8 cellular contexts compared by ENCODE assay signal in the genomic region with DNA sequence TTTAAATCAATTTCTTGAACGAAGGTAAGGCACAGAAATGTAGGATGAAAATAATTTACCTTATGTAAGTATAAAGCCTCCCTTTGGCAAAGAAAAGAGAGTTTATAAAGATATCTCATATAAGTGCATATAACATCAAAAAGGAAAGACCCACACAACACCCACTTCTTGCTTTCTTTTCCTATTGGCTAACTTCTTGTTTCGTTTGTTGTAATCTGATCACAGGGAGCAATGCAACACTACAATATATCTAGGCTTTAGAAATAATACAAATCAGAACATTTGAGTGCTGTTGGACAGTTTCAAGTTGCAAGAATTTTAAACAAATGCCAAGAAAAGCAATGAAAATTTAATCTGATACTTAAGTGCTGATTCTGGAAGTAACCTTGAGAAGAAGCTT. TPM values are rescaled to one million over a fixed set of nuclear protein-coding genes. Genes with fewer than 3 reads are reported as not detected.
DNase-seq lines count a peak whose midpoint lies in the region; ATAC-seq and TF ChIP-seq lines count a peak whose summit lies in the region.

No MANE protein-coding gene starts in this region.

- H3K4me1 Mint-ChIP-seq in GM23338: peaks cover 41% of the 10 kb centered on the region

- H3K36me3 ChIP-seq in GM23338 (ENCODE audit: insufficient read depth) (no peaks in the 10 kb centered on the region), SU-DHL-6 (ENCODE audit: low read length) (no peaks in the 10 kb centered on the region)

- no peak for DNase-seq in AG04450 (ENCODE audit: low read depth, low spot score)
- peak; percentile 51 for DNase-seq in GM23338 (ENCODE audit: low spot score)
- peak in 1 of 2 donors; percentile 71 for DNase-seq in foreskin keratinocyte
- no peak for DNase-seq in stimulated activated naive CD4-positive, alpha-beta T cell treated with Interleukin-2 at 50 U/mL for 16 hours (lab: John Stamatoyannopoulos, UW)

- no peak overlapping the region for H3K9ac ChIP-seq in SU-DHL-6 (ENCODE audit: low read length)

- H3K4me3 Mint-ChIP-seq in GM23338: peak overlapping the region; percentile 89

- H3K9me3 ChIP-seq in AG04450 (ENCODE audit: control insufficient read depth, insufficient read depth, low read length): peaks cover 2% of the 10 kb centered on the region; the same call in 1 of the 2 replicates
- H3K9me3 ChIP-seq in SU-DHL-6 (ENCODE audit: insufficient read depth, low read length): no peaks in the 10 kb centered on the region

- no peak overlapping the region for H2AFZ ChIP-seq in GM23338
- no peak overlapping the region for H2AFZ ChIP-seq in SU-DHL-6 (ENCODE audit: low read depth, low read length, severe bottlenecking)

- peak overlapping the region; percentile 83 for H3K4me3 ChIP-seq in AG04450 (ENCODE audit: low read depth, low read length)
- H3K4me3 ChIP-seq in GM23338: peak overlapping the region; percentile 79
- H3K4me3 ChIP-seq in SU-DHL-6 (ENCODE audit: insufficient read depth, low read length, poor library complexity, severe bottlenecking): no peak overlapping the region
- peak overlapping the region; percentile 60 to 96 (median 77) for H3K4me3 ChIP-seq in skin epidermis

- CTCF ChIA-PET in AG04450 (lab: Charles Lee): interaction anchor here (0.6 to 3.3 kb wide), 6 partner anchors 10 to 318 kb away, joined by 3 to 26 read pairs (median 6); a partner anchor contains a TSS

- H3F3A ChIP-seq in GM23338 (replicated peaks; ENCODE audit: low read depth): no peaks in the 10 kb centered on the region
- peaks cover 18% of the 10 kb centered on the region for H3F3A ChIP-seq in SU-DHL-6 (ENCODE audit: insufficient read depth)

- H3K36me3 Mint-ChIP-seq in GM23338 (ENCODE audit: low read depth): peaks cover 11% of the 10 kb centered on the region; the same call in 2 of the 3 replicates

- POLR2A ChIA-PET in AG04450 (lab: Yijun Ruan, JAX): interaction anchor here (0.6 to 1.2 kb wide), 5 partner anchors 10 to 1064 kb away, joined by 3 to 12 read pairs (median 5); no protein-coding TSS in a partner anchor

- H3K27me3 ChIP-seq in AG04450 (ENCODE audit: control insufficient read depth, insufficient read depth, low read length): no peaks in the 10 kb centered on the region
- no peaks in the 10 kb centered on the region for H3K27me3 ChIP-seq in GM23338 (ENCODE audit: insufficient read depth)
- no peaks in the 10 kb centered on the region for H3K27me3 ChIP-seq in SU-DHL-6 (ENCODE audit: low read length)
- H3K27me3 ChIP-seq in foreskin keratinocyte: no peaks in the 10 kb centered on the region

- H3K9me3 Mint-ChIP-seq in GM23338: no peaks in the 10 kb centered on the region

- H3K79me2 ChIP-seq in GM23338 (replicated peaks; ENCODE audit: insufficient read depth): peaks cover 87% of the 10 kb centered on the region
- H3K79me2 ChIP-seq in SU-DHL-6 (ENCODE audit: insufficient read depth, low read length): peaks cover 35% of the 10 kb centered on the region

- H3K27ac ChIP-seq in AG04450 (ENCODE audit: low read depth, low read length) (no peak overlapping the region), GM23338 (ENCODE audit: low read depth) (no peak overlapping the region), SU-DHL-6 (ENCODE audit: low read depth, low read length) (no peak overlapping the region), foreskin keratinocyte (peak overlapping the region; percentile 96), skin epidermis (peak overlapping the region in 10 of 21 experiments; percentile 35 to 97 (median 94))

- H4K20me1 ChIP-seq in GM23338 (replicated peaks; ENCODE audit: insufficient read depth) (no peaks in the 10 kb centered on the region), SU-DHL-6 (ENCODE audit: low read depth, low read length) (no peaks in the 10 kb centered on the region)

- ATAC-seq in GM23338: no peak
- ATAC-seq in foreskin keratinocyte: no peak
- ATAC-seq in HG03457 (IDR thresholded peaks at IDR 0.05; ENCODE audit: unreplicated experiment): no peak
- no peak for ATAC-seq in GM21390 (IDR thresholded peaks at IDR 0.05; ENCODE audit: unreplicated experiment)

- H3K27ac Mint-ChIP-seq in GM23338: no peak overlapping the region

- H3K9me2 ChIP-seq in GM23338 (ENCODE audit: insufficient read depth): no peaks in the 10 kb centered on the region
- H3K9me2 ChIP-seq in SU-DHL-6 (replicated peaks; ENCODE audit: insufficient read depth, low read length): no peaks in the 10 kb centered on the region

- peaks cover 32% of the 10 kb centered on the region for H3K4me1 ChIP-seq in GM23338 (ENCODE audit: insufficient read depth)
- H3K4me1 ChIP-seq in foreskin keratinocyte: peaks cover 30% of the 10 kb centered on the region

- H3K4me2 ChIP-seq in GM23338: peak overlapping the region; percentile 74
- peak overlapping the region; percentile 92 for H3K4me2 ChIP-seq in SU-DHL-6 (ENCODE audit: low read depth, low read length, poor library complexity, severe bottlenecking)

- no peak for TF ChIP-seq CTCF in AG04450 (IDR thresholded peaks at IDR 0.05; ENCODE audit: low read depth, low read length)
- no peak for TF ChIP-seq CTCF in GM23338 (conservative IDR thresholded peaks at IDR 0.05; ENCODE audit: low read depth in 2 of 2)
- no peak for TF ChIP-seq CTCF in SU-DHL-6 (IDR thresholded peaks at IDR 0.05; ENCODE audit: insufficient read depth, low read length, poor library complexity, severe bottlenecking)
- TF ChIP-seq CTCF in foreskin keratinocyte (conservative IDR thresholded peaks at IDR 0.05): no peak

- H3K27me3 Mint-ChIP-seq in GM23338 (ENCODE audit: insufficient read depth, low read depth, poor library complexity): peaks cover 6% of the 10 kb centered on the region

TF ChIP-seq in GM23338, 12 proteins besides CTCF, POLR2A, EP300 and RAD21 (continues in another document):
- TF ChIP-seq, protein P1, sequence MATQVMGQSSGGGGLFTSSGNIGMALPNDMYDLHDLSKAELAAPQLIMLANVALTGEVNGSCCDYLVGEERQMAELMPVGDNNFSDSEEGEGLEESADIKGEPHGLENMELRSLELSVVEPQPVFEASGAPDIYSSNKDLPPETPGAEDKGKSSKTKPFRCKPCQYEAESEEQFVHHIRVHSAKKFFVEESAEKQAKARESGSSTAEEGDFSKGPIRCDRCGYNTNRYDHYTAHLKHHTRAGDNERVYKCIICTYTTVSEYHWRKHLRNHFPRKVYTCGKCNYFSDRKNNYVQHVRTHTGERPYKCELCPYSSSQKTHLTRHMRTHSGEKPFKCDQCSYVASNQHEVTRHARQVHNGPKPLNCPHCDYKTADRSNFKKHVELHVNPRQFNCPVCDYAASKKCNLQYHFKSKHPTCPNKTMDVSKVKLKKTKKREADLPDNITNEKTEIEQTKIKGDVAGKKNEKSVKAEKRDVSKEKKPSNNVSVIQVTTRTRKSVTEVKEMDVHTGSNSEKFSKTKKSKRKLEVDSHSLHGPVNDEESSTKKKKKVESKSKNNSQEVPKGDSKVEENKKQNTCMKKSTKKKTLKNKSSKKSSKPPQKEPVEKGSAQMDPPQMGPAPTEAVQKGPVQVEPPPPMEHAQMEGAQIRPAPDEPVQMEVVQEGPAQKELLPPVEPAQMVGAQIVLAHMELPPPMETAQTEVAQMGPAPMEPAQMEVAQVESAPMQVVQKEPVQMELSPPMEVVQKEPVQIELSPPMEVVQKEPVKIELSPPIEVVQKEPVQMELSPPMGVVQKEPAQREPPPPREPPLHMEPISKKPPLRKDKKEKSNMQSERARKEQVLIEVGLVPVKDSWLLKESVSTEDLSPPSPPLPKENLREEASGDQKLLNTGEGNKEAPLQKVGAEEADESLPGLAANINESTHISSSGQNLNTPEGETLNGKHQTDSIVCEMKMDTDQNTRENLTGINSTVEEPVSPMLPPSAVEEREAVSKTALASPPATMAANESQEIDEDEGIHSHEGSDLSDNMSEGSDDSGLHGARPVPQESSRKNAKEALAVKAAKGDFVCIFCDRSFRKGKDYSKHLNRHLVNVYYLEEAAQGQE (IDR thresholded peaks at IDR 0.05; ENCODE audit: unreplicated experiment): no peak
- TF ChIP-seq EZH2phosphoT487 (IDR thresholded peaks at IDR 0.05; ENCODE audit: unreplicated experiment) (no peak), CREB1 (CRISPR knock-in tag; IDR thresholded peaks at IDR 0.05; ENCODE audit: low read depth) (no peak), ZNF114 (CRISPR knock-in tag; IDR thresholded peaks at IDR 0.05) (no peak), NANOG (IDR thresholded peaks at IDR 0.05; ENCODE audit: borderline replicate concordance) (no peak), POLR2AphosphoS5 (IDR thresholded peaks at IDR 0.05; ENCODE audit: low read depth) (no peak), JUNB (IDR thresholded peaks at IDR 0.05; ENCODE audit: unreplicated experiment) (no peak)
- TF ChIP-seq, protein P2, sequence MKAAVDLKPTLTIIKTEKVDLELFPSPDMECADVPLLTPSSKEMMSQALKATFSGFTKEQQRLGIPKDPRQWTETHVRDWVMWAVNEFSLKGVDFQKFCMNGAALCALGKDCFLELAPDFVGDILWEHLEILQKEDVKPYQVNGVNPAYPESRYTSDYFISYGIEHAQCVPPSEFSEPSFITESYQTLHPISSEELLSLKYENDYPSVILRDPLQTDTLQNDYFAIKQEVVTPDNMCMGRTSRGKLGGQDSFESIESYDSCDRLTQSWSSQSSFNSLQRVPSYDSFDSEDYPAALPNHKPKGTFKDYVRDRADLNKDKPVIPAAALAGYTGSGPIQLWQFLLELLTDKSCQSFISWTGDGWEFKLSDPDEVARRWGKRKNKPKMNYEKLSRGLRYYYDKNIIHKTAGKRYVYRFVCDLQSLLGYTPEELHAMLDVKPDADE (IDR thresholded peaks at IDR 0.05): no peak

RNA-seq across cellular contexts. Expression of a gene that starts 1.3 kb away (rescaled TPM):
- 7.1 and 10.2 TPM in 2 replicates for polyA plus RNA-seq in AG04450 (2011; rRNA removed)
- polyA minus RNA-seq in AG04450 (2011; rRNA and poly(A)+ RNA removed): 13.1 and 20.9 TPM in 2 replicates
- total RNA-seq in GM23338 (2014; rRNA removed; shearing (Covaris generic)): 24.0 and 32.4 TPM in 2 replicates
- 11.9 and 12.9 TPM in 2 replicates for polyA plus RNA-seq in GM23338 (2016; fragmentation: Nextera tagmentation; extraction: Ambion mirVana)
- total RNA-seq in foreskin keratinocyte: 55.8 and 65.5 TPM in 2 replicates
- polyA plus RNA-seq in foreskin keratinocyte: 8.6 and 9.3 TPM in 2 replicates

RNA-seq across cellular contexts. Expression of a gene that starts 1.7 kb away (rescaled TPM):
- polyA plus RNA-seq in AG04450 (2011; rRNA removed) (108 and 143 TPM in 2 replicates), GM23338 (2016; fragmentation: Nextera tagmentation; extraction: Ambion mirVana) (28.2 and 34.2 TPM in 2 replicates), foreskin keratinocyte (37.5 and 40.4 TPM in 2 replicates)
- polyA minus RNA-seq in AG04450 (2011; rRNA and poly(A)+ RNA removed): 103 and 120 TPM in 2 replicates
- 51.5 and 51.9 TPM in 2 replicates for total RNA-seq in GM23338 (2014; rRNA removed; shearing (Covaris generic))
- total RNA-seq in foreskin keratinocyte: 88.2 and 106 TPM in 2 replicates
